1 cellular context compared by ENCODE assay signal in the genomic region with DNA sequence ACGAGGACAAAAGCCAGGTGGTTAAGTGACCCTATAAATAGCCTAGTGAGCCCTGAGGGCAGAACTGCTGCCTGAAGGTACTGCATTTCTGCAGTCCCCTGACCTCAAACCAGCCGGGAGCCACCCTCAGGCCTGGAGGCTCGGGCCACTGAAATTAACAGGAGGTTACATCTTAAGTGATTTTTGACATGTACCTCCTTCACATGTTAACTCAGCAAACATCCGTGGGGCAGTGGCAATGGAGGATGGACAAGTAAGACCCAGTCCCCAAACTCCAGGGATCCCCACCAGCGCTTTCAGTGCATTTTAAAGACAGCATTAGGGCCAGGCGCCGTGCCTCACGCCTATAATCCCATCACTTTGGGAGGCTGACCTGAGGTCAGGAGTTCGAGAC.
TF ChIP-seq lines count a peak whose summit lies in the region.

No MANE protein-coding gene starts in this region.

TF ChIP-seq in IMR-90, 13 proteins besides CTCF, POLR2A, EP300 and RAD21:
- TF ChIP-seq CEBPB (IDR thresholded peaks at IDR 0.05; ENCODE audit: low read depth, low read length) (no peak), ELK1 (IDR thresholded peaks at IDR 0.05; ENCODE audit: borderline replicate concordance, low read depth, low read length) (no peak), RCOR1 (IDR thresholded peaks at IDR 0.05; ENCODE audit: insufficient replicate concordance, low read length) (no peak), RFX5 (IDR thresholded peaks at IDR 0.05; ENCODE audit: low read depth, low read length) (no peak), USF2 (IDR thresholded peaks at IDR 0.05; ENCODE audit: low read depth, low read length) (no peak), MAFK (IDR thresholded peaks at IDR 0.05; ENCODE audit: low read depth, low read length) (no peak), SMC3 (IDR thresholded peaks at IDR 0.05; ENCODE audit: low read depth, low read length) (no peak), MAZ (IDR thresholded peaks at IDR 0.05; ENCODE audit: borderline replicate concordance, low read depth, low read length) (no peak), NFE2L2 (IDR thresholded peaks at IDR 0.05; ENCODE audit: low read depth, low read length) (no peak), BHLHE40 (IDR thresholded peaks at IDR 0.05; ENCODE audit: low read depth, low read length) (no peak), FOS (IDR thresholded peaks at IDR 0.05; ENCODE audit: low read depth, low read length) (no peak), CHD1 (IDR thresholded peaks at IDR 0.05; ENCODE audit: low read depth, low read length) (no peak), MXI1 (IDR thresholded peaks at IDR 0.05; ENCODE audit: borderline replicate concordance, low read depth, low read length) (no peak)
